ENCODE assay signal across 23 cellular contexts in genomic region chr3:56411147-56411546, GRCh38.
"Had no signal": no experiment of that assay in that cellular context is flagged by ENCODE, and none has a peak within 500 bp of the region (broad histone marks: within the 10 kb centered on the region; RNA-seq: fewer than 3 reads in every experiment).

No MANE protein-coding gene starts in this region.

- DNase-seq: activated effector memory CD4-positive, alpha-beta T cell treated with anti-CD3 and anti-CD28 coated beads, Interleukin-2, amount 50 U/mL, for 16 hours; activated effector memory CD4-positive, alpha-beta T cell treated with Interleukin-2 at 50 U/mL for 16 hours; activated gamma-delta T cell; activated gamma-delta T cell treated with Interleukin-2 at 50 U/mL for 16 hours; activated naive CD4-positive, alpha-beta T cell; activated naive CD4-positive, alpha-beta T cell treated with anti-CD3 and anti-CD28 coated beads for 36 hours; activated naive CD4-positive, alpha-beta T cell treated with anti-CD3 and anti-CD28 coated beads, Interleukin-2, amount 10 ng/mL, durations not matched to agents 7 days and 5 days; activated naive CD4-positive, alpha-beta T cell treated with anti-CD3 and anti-CD28 coated beads, Interleukin-2, amount 50 U/mL, for 16 hours; activated naive CD4-positive, alpha-beta T cell treated with Interleukin-2 at 50 U/mL for 16 hours; activated naive CD8-positive, alpha-beta T cell treated with anti-CD3 and anti-CD28 coated beads for 36 hours; activated naive CD8-positive, alpha-beta T cell treated with anti-CD3 and anti-CD28 coated beads, Interleukin-2, amount 10 ng/mL, durations not matched to agents 7 days and 5 days; activated naive CD8-positive, alpha-beta T cell treated with anti-CD3 and anti-CD28 coated beads, Interleukin-2, amount 50 U/mL, for 24 hours; activated T-cell treated with anti-CD3 and anti-CD28 coated beads, Interleukin-2, amount 50 U/mL, for 24 hours; activated T-cell treated with anti-CD3 and anti-CD28 coated beads, Interleukin-2, amount 50 U/mL, for 4 hours; activated T-cell treated with anti-CD3 and anti-CD28 coated beads, Interleukin-2, amount 50 U/mL, for 48 hours; activated T-cell treated with anti-CD3 and anti-CD28 coated beads, Interleukin-2, amount 50 U/mL, for 72 hours; adrenal gland; amniotic stem cell; aorta; body of pancreas; brain microvascular endothelial cell; central memory CD4-positive, alpha-beta T cell; cerebellar nuclear complex had no signal
